ENCODE assay signal across 1 cellular context in the genomic region with DNA sequence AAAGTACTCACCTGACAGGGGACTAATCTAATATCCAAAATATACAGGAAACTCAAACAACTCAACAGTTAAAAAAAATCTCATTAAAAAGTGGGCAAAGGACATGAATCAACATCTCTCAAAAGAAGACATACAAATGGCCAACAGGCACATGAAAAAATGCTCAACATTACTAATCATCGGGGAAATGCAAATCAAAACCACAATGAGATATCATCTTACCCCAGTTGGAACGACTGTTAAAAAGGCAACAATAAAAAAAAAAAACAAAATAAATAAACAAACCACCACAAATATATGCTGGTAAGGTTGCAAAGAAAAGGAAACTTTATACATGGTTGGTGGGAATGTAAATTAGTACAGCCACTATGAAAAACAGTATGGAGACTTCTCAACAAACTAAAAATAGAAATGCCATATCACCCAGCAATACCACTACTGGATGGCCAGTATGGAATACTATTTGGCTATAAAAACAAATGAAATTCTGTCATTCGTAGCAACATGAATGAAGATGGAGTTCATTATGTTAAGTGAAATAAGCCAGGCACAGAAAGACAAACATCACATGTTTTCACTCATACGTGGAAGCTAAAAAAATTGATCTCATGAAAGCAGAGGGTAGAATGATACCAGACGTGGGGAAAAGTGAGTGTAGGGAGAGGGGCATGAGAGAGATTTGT.
TF ChIP-seq lines count a peak whose summit lies in the region.

No MANE protein-coding gene starts in this region.

TF ChIP-seq in GM23338, 12 proteins besides CTCF, POLR2A, EP300 and RAD21:
- TF ChIP-seq, protein P1, sequence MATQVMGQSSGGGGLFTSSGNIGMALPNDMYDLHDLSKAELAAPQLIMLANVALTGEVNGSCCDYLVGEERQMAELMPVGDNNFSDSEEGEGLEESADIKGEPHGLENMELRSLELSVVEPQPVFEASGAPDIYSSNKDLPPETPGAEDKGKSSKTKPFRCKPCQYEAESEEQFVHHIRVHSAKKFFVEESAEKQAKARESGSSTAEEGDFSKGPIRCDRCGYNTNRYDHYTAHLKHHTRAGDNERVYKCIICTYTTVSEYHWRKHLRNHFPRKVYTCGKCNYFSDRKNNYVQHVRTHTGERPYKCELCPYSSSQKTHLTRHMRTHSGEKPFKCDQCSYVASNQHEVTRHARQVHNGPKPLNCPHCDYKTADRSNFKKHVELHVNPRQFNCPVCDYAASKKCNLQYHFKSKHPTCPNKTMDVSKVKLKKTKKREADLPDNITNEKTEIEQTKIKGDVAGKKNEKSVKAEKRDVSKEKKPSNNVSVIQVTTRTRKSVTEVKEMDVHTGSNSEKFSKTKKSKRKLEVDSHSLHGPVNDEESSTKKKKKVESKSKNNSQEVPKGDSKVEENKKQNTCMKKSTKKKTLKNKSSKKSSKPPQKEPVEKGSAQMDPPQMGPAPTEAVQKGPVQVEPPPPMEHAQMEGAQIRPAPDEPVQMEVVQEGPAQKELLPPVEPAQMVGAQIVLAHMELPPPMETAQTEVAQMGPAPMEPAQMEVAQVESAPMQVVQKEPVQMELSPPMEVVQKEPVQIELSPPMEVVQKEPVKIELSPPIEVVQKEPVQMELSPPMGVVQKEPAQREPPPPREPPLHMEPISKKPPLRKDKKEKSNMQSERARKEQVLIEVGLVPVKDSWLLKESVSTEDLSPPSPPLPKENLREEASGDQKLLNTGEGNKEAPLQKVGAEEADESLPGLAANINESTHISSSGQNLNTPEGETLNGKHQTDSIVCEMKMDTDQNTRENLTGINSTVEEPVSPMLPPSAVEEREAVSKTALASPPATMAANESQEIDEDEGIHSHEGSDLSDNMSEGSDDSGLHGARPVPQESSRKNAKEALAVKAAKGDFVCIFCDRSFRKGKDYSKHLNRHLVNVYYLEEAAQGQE (IDR thresholded peaks at IDR 0.05; ENCODE audit: unreplicated experiment), result no peak
- TF ChIP-seq EZH2 (IDR thresholded peaks at IDR 0.05; ENCODE audit: low read depth, unreplicated experiment) (no peak), EZH2phosphoT487 (IDR thresholded peaks at IDR 0.05; ENCODE audit: unreplicated experiment) (no peak), CREB1 (CRISPR knock-in tag; IDR thresholded peaks at IDR 0.05; ENCODE audit: low read depth) (no peak), NANOG (IDR thresholded peaks at IDR 0.05; ENCODE audit: borderline replicate concordance) (no peak), ZNF114 (CRISPR knock-in tag; IDR thresholded peaks at IDR 0.05) (no peak), ZNF331 (CRISPR knock-in tag; IDR thresholded peaks at IDR 0.05; ENCODE audit: low read depth) (no peak), JUNB (IDR thresholded peaks at IDR 0.05; ENCODE audit: unreplicated experiment) (no peak), STAT1 (IDR thresholded peaks at IDR 0.05; ENCODE audit: unreplicated experiment) (no peak), POLR2AphosphoS5 (IDR thresholded peaks at IDR 0.05; ENCODE audit: low read depth) (no peak)
- TF ChIP-seq, protein P2, sequence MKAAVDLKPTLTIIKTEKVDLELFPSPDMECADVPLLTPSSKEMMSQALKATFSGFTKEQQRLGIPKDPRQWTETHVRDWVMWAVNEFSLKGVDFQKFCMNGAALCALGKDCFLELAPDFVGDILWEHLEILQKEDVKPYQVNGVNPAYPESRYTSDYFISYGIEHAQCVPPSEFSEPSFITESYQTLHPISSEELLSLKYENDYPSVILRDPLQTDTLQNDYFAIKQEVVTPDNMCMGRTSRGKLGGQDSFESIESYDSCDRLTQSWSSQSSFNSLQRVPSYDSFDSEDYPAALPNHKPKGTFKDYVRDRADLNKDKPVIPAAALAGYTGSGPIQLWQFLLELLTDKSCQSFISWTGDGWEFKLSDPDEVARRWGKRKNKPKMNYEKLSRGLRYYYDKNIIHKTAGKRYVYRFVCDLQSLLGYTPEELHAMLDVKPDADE (IDR thresholded peaks at IDR 0.05), result no peak
- TF ChIP-seq, protein P3, sequence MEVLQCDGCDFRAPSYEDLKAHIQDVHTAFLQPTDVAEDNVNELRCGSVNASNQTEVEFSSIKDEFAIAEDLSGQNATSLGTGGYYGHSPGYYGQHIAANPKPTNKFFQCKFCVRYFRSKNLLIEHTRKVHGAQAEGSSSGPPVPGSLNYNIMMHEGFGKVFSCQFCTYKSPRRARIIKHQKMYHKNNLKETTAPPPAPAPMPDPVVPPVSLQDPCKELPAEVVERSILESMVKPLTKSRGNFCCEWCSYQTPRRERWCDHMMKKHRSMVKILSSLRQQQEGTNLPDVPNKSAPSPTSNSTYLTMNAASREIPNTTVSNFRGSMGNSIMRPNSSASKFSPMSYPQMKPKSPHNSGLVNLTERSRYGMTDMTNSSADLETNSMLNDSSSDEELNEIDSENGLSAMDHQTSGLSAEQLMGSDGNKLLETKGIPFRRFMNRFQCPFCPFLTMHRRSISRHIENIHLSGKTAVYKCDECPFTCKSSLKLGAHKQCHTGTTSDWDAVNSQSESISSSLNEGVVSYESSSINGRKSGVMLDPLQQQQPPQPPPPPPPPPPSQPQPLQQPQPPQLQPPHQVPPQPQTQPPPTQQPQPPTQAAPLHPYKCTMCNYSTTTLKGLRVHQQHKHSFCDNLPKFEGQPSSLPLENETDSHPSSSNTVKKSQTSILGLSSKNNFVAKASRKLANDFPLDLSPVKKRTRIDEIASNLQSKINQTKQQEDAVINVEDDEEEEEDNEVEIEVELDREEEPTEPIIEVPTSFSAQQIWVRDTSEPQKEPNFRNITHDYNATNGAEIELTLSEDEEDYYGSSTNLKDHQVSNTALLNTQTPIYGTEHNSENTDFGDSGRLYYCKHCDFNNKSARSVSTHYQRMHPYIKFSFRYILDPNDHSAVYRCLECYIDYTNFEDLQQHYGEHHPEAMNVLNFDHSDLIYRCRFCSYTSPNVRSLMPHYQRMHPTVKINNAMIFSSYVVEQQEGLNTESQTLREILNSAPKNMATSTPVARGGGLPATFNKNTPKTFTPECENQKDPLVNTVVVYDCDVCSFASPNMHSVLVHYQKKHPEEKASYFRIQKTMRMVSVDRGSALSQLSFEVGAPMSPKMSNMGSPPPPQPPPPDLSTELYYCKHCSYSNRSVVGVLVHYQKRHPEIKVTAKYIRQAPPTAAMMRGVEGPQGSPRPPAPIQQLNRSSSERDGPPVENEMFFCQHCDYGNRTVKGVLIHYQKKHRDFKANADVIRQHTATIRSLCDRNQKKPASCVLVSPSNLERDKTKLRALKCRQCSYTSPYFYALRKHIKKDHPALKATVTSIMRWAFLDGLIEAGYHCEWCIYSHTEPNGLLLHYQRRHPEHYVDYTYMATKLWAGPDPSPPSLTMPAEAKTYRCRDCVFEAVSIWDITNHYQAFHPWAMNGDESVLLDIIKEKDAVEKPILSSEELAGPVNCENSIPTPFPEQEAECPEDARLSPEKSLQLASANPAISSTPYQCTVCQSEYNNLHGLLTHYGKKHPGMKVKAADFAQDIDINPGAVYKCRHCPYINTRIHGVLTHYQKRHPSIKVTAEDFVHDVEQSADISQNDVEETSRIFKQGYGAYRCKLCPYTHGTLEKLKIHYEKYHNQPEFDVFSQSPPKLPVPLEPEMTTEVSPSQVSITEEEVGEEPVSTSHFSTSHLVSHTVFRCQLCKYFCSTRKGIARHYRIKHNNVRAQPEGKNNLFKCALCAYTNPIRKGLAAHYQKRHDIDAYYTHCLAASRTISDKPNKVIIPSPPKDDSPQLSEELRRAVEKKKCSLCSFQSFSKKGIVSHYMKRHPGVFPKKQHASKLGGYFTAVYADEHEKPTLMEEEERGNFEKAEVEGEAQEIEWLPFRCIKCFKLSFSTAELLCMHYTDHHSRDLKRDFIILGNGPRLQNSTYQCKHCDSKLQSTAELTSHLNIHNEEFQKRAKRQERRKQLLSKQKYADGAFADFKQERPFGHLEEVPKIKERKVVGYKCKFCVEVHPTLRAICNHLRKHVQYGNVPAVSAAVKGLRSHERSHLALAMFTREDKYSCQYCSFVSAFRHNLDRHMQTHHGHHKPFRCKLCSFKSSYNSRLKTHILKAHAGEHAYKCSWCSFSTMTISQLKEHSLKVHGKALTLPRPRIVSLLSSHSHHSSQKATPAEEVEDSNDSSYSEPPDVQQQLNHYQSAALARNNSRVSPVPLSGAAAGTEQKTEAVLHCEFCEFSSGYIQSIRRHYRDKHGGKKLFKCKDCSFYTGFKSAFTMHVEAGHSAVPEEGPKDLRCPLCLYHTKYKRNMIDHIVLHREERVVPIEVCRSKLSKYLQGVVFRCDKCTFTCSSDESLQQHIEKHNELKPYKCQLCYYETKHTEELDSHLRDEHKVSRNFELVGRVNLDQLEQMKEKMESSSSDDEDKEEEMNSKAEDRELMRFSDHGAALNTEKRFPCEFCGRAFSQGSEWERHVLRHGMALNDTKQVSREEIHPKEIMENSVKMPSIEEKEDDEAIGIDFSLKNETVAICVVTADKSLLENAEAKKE (CRISPR knock-in tag; IDR thresholded peaks at IDR 0.05), result no peak
